ENCODE assay signal across 34 cellular contexts in genomic region chr11:92492372-92492771, GRCh38.
"Had no signal": no experiment of that assay in that cellular context is flagged by ENCODE, and none has a peak within 500 bp of the region (broad histone marks: within the 10 kb centered on the region; RNA-seq: fewer than 3 reads in every experiment).

No MANE protein-coding gene starts in this region.

- H3K4me3 ChIP-seq: ascending aorta, cardiac muscle cell had no signal

- H3K36me3 Mint-ChIP-seq: activated CD8-positive, alpha-beta memory T cell treated with anti-CD3 and anti-CD28 coated beads, Interleukin-2, amount 10 ng/mL, durations not matched to agents 7 days and 5 days; activated naive CD4-positive, alpha-beta T cell treated with anti-CD3 and anti-CD28 coated beads, Interleukin-2, amount 10 ng/mL, durations not matched to agents 7 days and 5 days; activated naive CD4-positive, alpha-beta T cell treated with anti-CD3 and anti-CD28 coated beads, Interleukin-2, amount 50 U/mL, for 24 hours; activated naive CD8-positive, alpha-beta T cell; brain had no signal

- DNase-seq: activated B cell treated with CpG ODN at 0.5 μM for 24 hours; activated CD4-positive, alpha-beta memory T cell treated with anti-CD3 and anti-CD28 coated beads, Interleukin-2, amount 10 ng/mL, durations not matched to agents 7 days and 5 days; activated CD4-positive, alpha-beta T cell treated with anti-CD3 and anti-CD28 coated beads for 4 hours; activated CD4-positive, alpha-beta T cell treated with anti-CD3 and anti-CD28 coated beads, Interleukin-2, amount 10 ng/mL, durations not matched to agents 7 days and 5 days; activated CD4-positive, alpha-beta T cell treated with anti-CD3 and anti-CD28 coated beads, Interleukin-2, amount 50 U/mL, for 48 hours; activated CD4-positive, CD25-positive, alpha-beta regulatory T cell treated with anti-CD3 and anti-CD28 coated beads, Interleukin-2, amount 50 U/mL, for 72 hours; activated CD8-positive, alpha-beta memory T cell treated with anti-CD3 and anti-CD28 coated beads for 24 hours; activated CD8-positive, alpha-beta memory T cell treated with anti-CD3 and anti-CD28 coated beads, Interleukin-2, amount 10 ng/mL, durations not matched to agents 7 days and 5 days; activated CD8-positive, alpha-beta memory T cell treated with anti-CD3 and anti-CD28 coated beads, Interleukin-2, amount 50 U/mL, for 48 hours; activated CD8-positive, alpha-beta T cell treated with anti-CD3 and anti-CD28 coated beads, Interleukin-2, amount 10 ng/mL, durations not matched to agents 7 days and 5 days; activated effector memory CD4-positive, alpha-beta T cell treated with Interleukin-2 at 50 U/mL for 16 hours; activated gamma-delta T cell; activated naive CD4-positive, alpha-beta T cell treated with anti-CD3 and anti-CD28 coated beads, Interleukin-2, amount 10 ng/mL, durations not matched to agents 7 days and 5 days; activated naive CD4-positive, alpha-beta T cell treated with Interleukin-2 at 50 U/mL for 16 hours; activated naive CD8-positive, alpha-beta T cell treated with anti-CD3 and anti-CD28 coated beads, Interleukin-2, amount 50 U/mL, for 24 hours; activated T-cell treated with anti-CD3 and anti-CD28 coated beads, Interleukin-2, amount 50 U/mL, for 24 hours; activated T-cell treated with anti-CD3 and anti-CD28 coated beads, Interleukin-2, amount 50 U/mL, for 48 hours; amygdala; anterior cingulate cortex; caudate nucleus; cerebellar nuclear complex; T-helper 1 cell; T-helper 2 cell; T-helper 9 cell had no signal

- H3K36me3 ChIP-seq: ascending aorta, cardiac muscle cell had no signal

- H3K27me3 Mint-ChIP-seq: activated B cell treated with CpG ODN at 0.5 μM for 24 hours; activated CD4-positive, alpha-beta memory T cell treated with anti-CD3 and anti-CD28 coated beads, Interleukin-2, amount 10 ng/mL, durations not matched to agents 7 days and 5 days; activated CD4-positive, alpha-beta T cell treated with anti-CD3 and anti-CD28 coated beads, Interleukin-2, amount 10 ng/mL, durations not matched to agents 7 days and 5 days; activated CD8-positive, alpha-beta memory T cell treated with anti-CD3 and anti-CD28 coated beads, Interleukin-2, amount 10 ng/mL, durations not matched to agents 7 days and 5 days; activated naive CD4-positive, alpha-beta T cell treated with anti-CD3 and anti-CD28 coated beads, Interleukin-2, amount 10 ng/mL, durations not matched to agents 7 days and 5 days; activated naive CD4-positive, alpha-beta T cell treated with anti-CD3 and anti-CD28 coated beads, Interleukin-2, amount 50 U/mL, for 24 hours; activated naive CD8-positive, alpha-beta T cell; activated naive CD8-positive, alpha-beta T cell treated with anti-CD3 and anti-CD28 coated beads, Interleukin-2, amount 50 U/mL, for 24 hours; activated T-cell treated with anti-CD3 and anti-CD28 coated beads, Interleukin-2, amount 50 U/mL, for 24 hours; central memory CD8-positive, alpha-beta T cell had no signal

- H3K9me3 Mint-ChIP-seq: activated B cell treated with CpG ODN at 0.5 μM for 24 hours; activated CD4-positive, alpha-beta memory T cell treated with anti-CD3 and anti-CD28 coated beads, Interleukin-2, amount 10 ng/mL, durations not matched to agents 7 days and 5 days; activated CD4-positive, alpha-beta T cell treated with anti-CD3 and anti-CD28 coated beads, Interleukin-2, amount 10 ng/mL, durations not matched to agents 7 days and 5 days; activated naive CD4-positive, alpha-beta T cell treated with anti-CD3 and anti-CD28 coated beads, Interleukin-2, amount 10 ng/mL, durations not matched to agents 7 days and 5 days; activated naive CD4-positive, alpha-beta T cell treated with anti-CD3 and anti-CD28 coated beads, Interleukin-2, amount 50 U/mL, for 24 hours; activated naive CD8-positive, alpha-beta T cell treated with anti-CD3 and anti-CD28 coated beads, Interleukin-2, amount 50 U/mL, for 24 hours; activated T-cell treated with anti-CD3 and anti-CD28 coated beads, Interleukin-2, amount 50 U/mL, for 24 hours; activated T-helper 2 cell treated with anti-CD3 and anti-CD28 coated beads, Interferon-gamma antibody, Interleukin-2, Interleukin-4, amounts not matched to agents 10 μg/mL and 5 μg/mL and 100 μg/mL, durations not matched to agents 14 hours and 24 hours and 36 hours; brain; T-helper 1 cell treated with Interleukin-12 subunit alpha and Interleukin-12 subunit beta and Interleukin-4 antibody, amounts not matched to agents 30 μg/mL and 1 μg/mL, for 36 hours; T-helper 2 cell treated with Interferon-gamma antibody and Interleukin-4, amounts not matched to agents 5 μg/mL and 100 μg/mL, for 36 hours had no signal

- H3K4me1 Mint-ChIP-seq: activated B cell treated with CpG ODN at 0.5 μM for 24 hours; activated CD4-positive, alpha-beta memory T cell treated with anti-CD3 and anti-CD28 coated beads, Interleukin-2, amount 10 ng/mL, durations not matched to agents 7 days and 5 days; activated CD4-positive, alpha-beta T cell treated with anti-CD3 and anti-CD28 coated beads, Interleukin-2, amount 10 ng/mL, durations not matched to agents 7 days and 5 days; activated CD8-positive, alpha-beta memory T cell treated with anti-CD3 and anti-CD28 coated beads, Interleukin-2, amount 10 ng/mL, durations not matched to agents 7 days and 5 days; activated naive CD4-positive, alpha-beta T cell treated with anti-CD3 and anti-CD28 coated beads, Interleukin-2, amount 10 ng/mL, durations not matched to agents 7 days and 5 days; activated naive CD4-positive, alpha-beta T cell treated with anti-CD3 and anti-CD28 coated beads, Interleukin-2, amount 50 U/mL, for 24 hours; activated naive CD8-positive, alpha-beta T cell treated with anti-CD3 and anti-CD28 coated beads, Interleukin-2, amount 50 U/mL, for 24 hours; central memory CD8-positive, alpha-beta T cell had no signal

- H3K27ac Mint-ChIP-seq: activated B cell treated with CpG ODN at 0.5 μM for 24 hours; activated CD4-positive, alpha-beta memory T cell treated with anti-CD3 and anti-CD28 coated beads, Interleukin-2, amount 10 ng/mL, durations not matched to agents 7 days and 5 days; activated CD4-positive, alpha-beta T cell treated with anti-CD3 and anti-CD28 coated beads, Interleukin-2, amount 10 ng/mL, durations not matched to agents 7 days and 5 days; activated CD8-positive, alpha-beta memory T cell treated with anti-CD3 and anti-CD28 coated beads, Interleukin-2, amount 10 ng/mL, durations not matched to agents 7 days and 5 days; activated CD8-positive, alpha-beta T cell treated with anti-CD3 and anti-CD28 coated beads, Interleukin-2, amount 10 ng/mL, durations not matched to agents 7 days and 5 days; activated naive CD4-positive, alpha-beta T cell treated with anti-CD3 and anti-CD28 coated beads, Interleukin-2, amount 10 ng/mL, durations not matched to agents 7 days and 5 days; activated naive CD4-positive, alpha-beta T cell treated with anti-CD3 and anti-CD28 coated beads, Interleukin-2, amount 50 U/mL, for 24 hours; activated naive CD8-positive, alpha-beta T cell; activated naive CD8-positive, alpha-beta T cell treated with anti-CD3 and anti-CD28 coated beads, Interleukin-2, amount 50 U/mL, for 24 hours; activated T-cell treated with anti-CD3 and anti-CD28 coated beads, Interleukin-2, amount 50 U/mL, for 24 hours; activated T-helper 2 cell treated with anti-CD3 and anti-CD28 coated beads, Interferon-gamma antibody, Interleukin-2, Interleukin-4, amounts not matched to agents 10 μg/mL and 5 μg/mL and 100 μg/mL, durations not matched to agents 14 hours and 24 hours and 36 hours; brain; T-helper 1 cell treated with Interleukin-12 subunit alpha and Interleukin-12 subunit beta and Interleukin-4 antibody, amounts not matched to agents 30 μg/mL and 1 μg/mL, for 36 hours; T-helper 2 cell treated with Interferon-gamma antibody and Interleukin-4, amounts not matched to agents 5 μg/mL and 100 μg/mL, for 36 hours had no signal

- H3K4me3 Mint-ChIP-seq: activated B cell treated with CpG ODN at 0.5 μM for 24 hours; activated CD4-positive, alpha-beta memory T cell treated with anti-CD3 and anti-CD28 coated beads, Interleukin-2, amount 10 ng/mL, durations not matched to agents 7 days and 5 days; activated CD4-positive, alpha-beta T cell treated with anti-CD3 and anti-CD28 coated beads, Interleukin-2, amount 10 ng/mL, durations not matched to agents 7 days and 5 days; activated CD8-positive, alpha-beta memory T cell treated with anti-CD3 and anti-CD28 coated beads, Interleukin-2, amount 10 ng/mL, durations not matched to agents 7 days and 5 days; activated CD8-positive, alpha-beta T cell treated with anti-CD3 and anti-CD28 coated beads, Interleukin-2, amount 10 ng/mL, durations not matched to agents 7 days and 5 days; activated naive CD4-positive, alpha-beta T cell treated with anti-CD3 and anti-CD28 coated beads, Interleukin-2, amount 10 ng/mL, durations not matched to agents 7 days and 5 days; activated naive CD4-positive, alpha-beta T cell treated with anti-CD3 and anti-CD28 coated beads, Interleukin-2, amount 50 U/mL, for 24 hours; activated naive CD8-positive, alpha-beta T cell; activated naive CD8-positive, alpha-beta T cell treated with anti-CD3 and anti-CD28 coated beads, Interleukin-2, amount 50 U/mL, for 24 hours; activated T-cell treated with anti-CD3 and anti-CD28 coated beads, Interleukin-2, amount 50 U/mL, for 24 hours; brain; central memory CD8-positive, alpha-beta T cell; T-helper 1 cell treated with Interleukin-12 subunit alpha and Interleukin-12 subunit beta and Interleukin-4 antibody, amounts not matched to agents 30 μg/mL and 1 μg/mL, for 36 hours; T-helper 2 cell treated with Interferon-gamma antibody and Interleukin-4, amounts not matched to agents 5 μg/mL and 100 μg/mL, for 36 hours had no signal

- H3K27ac ChIP-seq: ascending aorta, cardiac muscle cell, VCaP had no signal

- H3K27me3 ChIP-seq: ascending aorta, cardiac muscle cell had no signal

- H3K4me1 ChIP-seq: ascending aorta had no signal

- ATAC-seq: activated CD8-positive, alpha-beta memory T cell treated with anti-CD3 and anti-CD28 coated beads, Interleukin-2, amount 10 ng/mL, durations not matched to agents 7 days and 5 days; activated CD8-positive, alpha-beta T cell treated with anti-CD3 and anti-CD28 coated beads, Interleukin-2, amount 10 ng/mL, durations not matched to agents 7 days and 5 days; activated naive CD8-positive, alpha-beta T cell treated with anti-CD3 and anti-CD28 coated beads, Interleukin-2, amount 50 U/mL, for 24 hours had no signal

- H3K9me3 ChIP-seq: ascending aorta had no signal
